24 cellular contexts compared by ENCODE assay signal in genomic region chr5:145887217-145887616, GRCh38. TPM values are rescaled to one million over a fixed set of nuclear protein-coding genes. Genes with fewer than 3 reads are reported as not detected.
DNase-seq lines count a peak whose midpoint lies in the region; TF ChIP-seq lines count a peak whose summit lies in the region.
"Had no signal": no experiment of that assay in that cellular context is flagged by ENCODE, and none has a peak within 500 bp of the region (broad histone marks: within the 10 kb centered on the region; RNA-seq: fewer than 3 reads in every experiment).

No MANE protein-coding gene starts in this region.

- DNase-seq in A673 (ENCODE audit: low spot score), result peak; percentile 42
- DNase-seq in KBM-7, result peak; percentile 48
- peak; percentile 22 for DNase-seq in SK-MEL-5 (ENCODE audit: low read depth, low spot score)
- peak; percentile 50 to 57 for DNase-seq in erythroblast (lab: John Stamatoyannopoulos, UW)
- no peak for DNase-seq in GM13976 (ENCODE audit: low spot score)
- no peak for DNase-seq in glomerular visceral epithelial cell (ENCODE audit: extremely low spot score)
- DNase-seq in SKM-1 (lab: John Stamatoyannopoulos, UW; ENCODE audit: unreplicated experiment), result no peak
- DNase-seq in NCI-H524 (lab: John Stamatoyannopoulos, UW), result no peak
- DNase-seq: effector CD8-positive, alpha-beta T cell; left lung; NCI-H2081 treated with DMSO at 0.1 percent for 48 hours; stimulated activated CD4-positive, alpha-beta T cell treated with anti-CD3 and anti-CD28 coated beads, Interleukin-1b, Interleukin-23, amount 100 ng/mL, for 48 hours had no signal

- no peak overlapping the region for H3K27ac ChIP-seq in A673 (ENCODE audit: low read depth, low read length, poor library complexity, severe bottlenecking)
- H3K27ac ChIP-seq: esophagus muscularis mucosa, left lung, SJCRH30, vagina had no signal

- peaks cover 10% of the 10 kb centered on the region for H3K9me3 ChIP-seq in A673 (ENCODE audit: low read depth, low read length, poor library complexity, severe bottlenecking)
- H3K9me3 ChIP-seq: SJCRH30, vagina had no signal

- in situ Hi-C loops in KBM-7 (cut with MboI; ENCODE audit: low pct_unique_long_range_greater_than_20kb, low sequenced_read_pairs) (no loop called here), SK-MEL-5 (cut with HindIII; ENCODE audit: low pct_unique_long_range_greater_than_20kb, low sequenced_read_pairs) (no loop called here), GM13976 (cut with MboI; ENCODE audit: low sequenced_read_pairs, unreplicated experiment) (no loop called here)

- H3K36me3 ChIP-seq in A673 (ENCODE audit: insufficient read depth, low read length, poor library complexity, severe bottlenecking), result no peaks in the 10 kb centered on the region
- H3K36me3 ChIP-seq: esophagus muscularis mucosa, left lung, SJCRH30, vagina had no signal

- H3K27me3 ChIP-seq in A673 (replicated peaks; ENCODE audit: insufficient read depth, low read depth, low read length, poor library complexity), result no peaks in the 10 kb centered on the region
- H3K27me3 ChIP-seq: esophagus muscularis mucosa, vagina had no signal

- TF ChIP-seq CTCF in A673 (conservative IDR thresholded peaks at IDR 0.05; ENCODE audit: low read depth, low read length), result no peak
- no peak for TF ChIP-seq CTCF in GM13976 (IDR thresholded peaks at IDR 0.05; ENCODE audit: borderline replicate concordance, control extremely low read depth, extremely low read depth, insufficient read depth, missing control alignments)

- intact Hi-C loops in A673 (cut with micrococcal nuclease; ENCODE audit: unreplicated experiment), result loop anchor here (5.0 kb wide), 2 partner anchors 55 to 190 kb away; no protein-coding TSS in a partner anchor

- no peaks in the 10 kb centered on the region for H3K4me1 ChIP-seq in A673 (ENCODE audit: insufficient read depth, low read length, poor library complexity, severe bottlenecking)
- H3K4me1 ChIP-seq: esophagus muscularis mucosa, left lung, SJCRH30, vagina had no signal

- CTCF ChIA-PET in A673 (lab: Charles Lee), result interaction anchor here (1.4 kb wide), 1 partner anchor 38 kb away, joined by 5 read pairs; no protein-coding TSS in a partner anchor

- BruUV-seq in A673 (replicated peaks; lab: Mats Ljungman, UMichigan), result no TSS peak

- no peak overlapping the region for H3K4me3 ChIP-seq in A673 (ENCODE audit: low read depth, low read length, poor library complexity, severe bottlenecking)
- H3K4me3 ChIP-seq: esophagus muscularis mucosa, left lung, SJCRH30, vagina had no signal

- no peak for TF ChIP-seq POLR2A in erythroblast (IDR thresholded peaks at IDR 0.05; ENCODE audit: low read length)

- POLR2A ChIA-PET in A673 (lab: Charles Lee; ENCODE audit: low non-redundant PET), result no interaction called here

RNA-seq across cellular contexts. Expression of gene GRXCR2, which starts 14.4 kb away (rescaled TPM):
- total RNA-seq in A673 (2021), result not detected in 2 replicates
- total RNA-seq in SK-MEL-5 (2014; rRNA removed; shearing (Covaris generic)), result not detected in 2 replicates
- not detected in 2 replicates for polyA plus RNA-seq in SK-MEL-5 (2015; cell fraction: cytosol; rRNA removed)
- polyA plus RNA-seq in SK-MEL-5 (2015; cell fraction: nucleus; rRNA removed), result not detected in 2 replicates
- total RNA-seq: activated T-helper 1 cell treated with anti-CD3 and anti-CD28 coated beads, Interleukin-12 subunit alpha, Interleukin-12 subunit beta, Interleukin-2, Interleukin-4 antibody, amounts not matched to agents 30 ng/mL and 10 ng/mL and 1 ng/mL, durations not matched to agents 14 hours and 24 hours and 36 hours; chondrocyte; esophagus muscularis mucosa; glomerular endothelial cell; HFFc6; left lung; mesothelial cell of epicardium; natural killer cell treated with Interleukin-12 subunit alpha and Interleukin-12 subunit beta and Interleukin-15 and Interleukin-18, amount 100 ng/mL, for 72 hours; OCI-LY7; posterior vena cava; SJCRH30; temporal lobe; vagina had no signal

RNA-seq across cellular contexts. Expression of gene SH3RF2, which starts 49.2 kb away (rescaled TPM):
- 21.1 and 22.9 TPM in 2 replicates for total RNA-seq in A673 (2021)
- 0.51 and 0.77 TPM in 2 replicates for total RNA-seq in SK-MEL-5 (2014; rRNA removed; shearing (Covaris generic))
- 0.58 and 1.2 TPM in 2 replicates for polyA plus RNA-seq in SK-MEL-5 (2015; cell fraction: cytosol; rRNA removed)
- 1.3 and 3.2 TPM in 2 replicates for polyA plus RNA-seq in SK-MEL-5 (2015; cell fraction: nucleus; rRNA removed)
- total RNA-seq: OCI-LY7, SJCRH30 had no signal

RNA-seq across cellular contexts. Expression of gene PRELID2, which starts 52.1 kb away (rescaled TPM):
- 50.2 and 55.8 TPM in 2 replicates for total RNA-seq in A673 (2021)
- total RNA-seq in SK-MEL-5 (2014; rRNA removed; shearing (Covaris generic)), result 19.1 and 22.6 TPM in 2 replicates
- 6.3 and 8.6 TPM in 2 replicates for polyA plus RNA-seq in SK-MEL-5 (2015; cell fraction: cytosol; rRNA removed)
- 1.2 and 2.2 TPM in 2 replicates for polyA plus RNA-seq in SK-MEL-5 (2015; cell fraction: nucleus; rRNA removed)

Comparison
In these comparisons a context has a peak if more than half of its experiments do, and no peak if none do; other contexts are left out.
1. DNase-seq: peak in A673 (single experiment), KBM-7 (single experiment), SK-MEL-5 (single experiment) and erythroblast (2 of 2); none in GM13976 (single experiment), glomerular visceral epithelial cell (single experiment), SKM-1 (single experiment) and NCI-H524 (0 of 2).
2. RNA of gene SH3RF2, which starts 49.2 kb away (total RNA-seq): 21.1 to 22.9 TPM in A673; 0.51 to 0.77 TPM in SK-MEL-5; every median in the first group is over 10 times any median in the second.